In the genomic region with DNA sequence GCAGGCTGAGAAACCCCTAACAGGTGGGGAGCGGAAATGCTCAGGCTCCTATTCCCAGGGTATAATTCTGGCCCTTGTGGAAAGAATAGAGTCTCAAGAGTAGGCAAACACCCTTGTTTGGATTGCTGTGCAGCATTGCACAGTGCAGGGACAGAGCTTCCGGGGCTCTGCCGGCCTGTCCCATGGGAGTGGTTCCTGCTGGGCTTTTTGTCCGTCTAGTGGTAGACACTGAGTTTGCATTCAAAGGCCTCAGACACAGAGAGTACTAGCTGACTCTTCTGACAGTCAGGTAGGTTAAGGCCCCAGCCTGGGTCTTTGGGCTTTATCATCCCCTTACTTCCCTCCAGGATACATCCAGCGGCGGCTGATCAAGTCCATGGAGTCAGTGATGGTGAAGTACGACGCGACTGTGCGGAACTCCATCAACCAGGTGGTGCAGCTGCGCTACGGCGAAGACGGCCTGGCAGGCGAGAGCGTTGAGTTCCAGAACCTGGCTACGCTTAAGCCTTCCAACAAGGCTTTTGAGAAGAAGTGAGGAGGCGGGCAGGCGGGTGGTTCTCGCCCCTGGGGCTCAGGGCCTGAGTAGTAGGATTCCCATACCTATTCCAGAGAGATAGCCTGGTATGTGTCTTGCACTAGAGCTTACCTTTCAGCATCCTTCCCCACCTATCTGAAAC, we compare ENCODE assay signal across 1 cellular context.
TF ChIP-seq lines count a peak whose summit lies in the region.

No MANE protein-coding gene starts in this region.

TF ChIP-seq in HepG2, 621 proteins besides CTCF, POLR2A, EP300 and RAD21:
- TF ChIP-seq THYN1 (CRISPR knock-in tag; IDR thresholded peaks at IDR 0.05; ENCODE audit: borderline replicate concordance, low read depth) (no peak), YEATS4 (CRISPR knock-in tag; IDR thresholded peaks at IDR 0.05; ENCODE audit: borderline replicate concordance) (no peak), ZFP37 (CRISPR knock-in tag; IDR thresholded peaks at IDR 0.05; ENCODE audit: borderline replicate concordance) (no peak), ZNF777 (CRISPR knock-in tag; IDR thresholded peaks at IDR 0.05) (no peak), NR2F6 (IDR thresholded peaks at IDR 0.05) (no peak), NR2F6 (CRISPR knock-in tag; IDR thresholded peaks at IDR 0.05) (no peak)
- TF ChIP-seq, protein P1, sequence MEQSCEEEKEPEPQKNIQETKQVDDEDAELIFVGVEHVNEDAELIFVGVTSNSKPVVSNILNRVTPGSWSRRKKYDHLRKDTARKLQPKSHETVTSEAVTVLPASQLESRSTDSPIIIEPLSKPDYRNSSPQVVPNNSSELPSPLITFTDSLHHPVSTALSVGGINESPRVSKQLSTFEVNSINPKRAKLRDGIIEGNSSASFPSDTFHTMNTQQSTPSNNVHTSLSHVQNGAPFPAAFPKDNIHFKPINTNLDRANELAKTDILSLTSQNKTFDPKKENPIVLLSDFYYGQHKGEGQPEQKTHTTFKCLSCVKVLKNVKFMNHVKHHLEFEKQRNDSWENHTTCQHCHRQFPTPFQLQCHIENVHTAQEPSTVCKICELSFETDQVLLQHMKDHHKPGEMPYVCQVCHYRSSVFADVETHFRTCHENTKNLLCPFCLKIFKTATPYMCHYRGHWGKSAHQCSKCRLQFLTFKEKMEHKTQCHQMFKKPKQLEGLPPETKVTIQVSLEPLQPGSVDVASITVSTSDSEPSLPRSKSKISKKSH (CRISPR knock-in tag; IDR thresholded peaks at IDR 0.05; ENCODE audit: borderline replicate concordance) = no peak
- TF ChIP-seq, protein P2, sequence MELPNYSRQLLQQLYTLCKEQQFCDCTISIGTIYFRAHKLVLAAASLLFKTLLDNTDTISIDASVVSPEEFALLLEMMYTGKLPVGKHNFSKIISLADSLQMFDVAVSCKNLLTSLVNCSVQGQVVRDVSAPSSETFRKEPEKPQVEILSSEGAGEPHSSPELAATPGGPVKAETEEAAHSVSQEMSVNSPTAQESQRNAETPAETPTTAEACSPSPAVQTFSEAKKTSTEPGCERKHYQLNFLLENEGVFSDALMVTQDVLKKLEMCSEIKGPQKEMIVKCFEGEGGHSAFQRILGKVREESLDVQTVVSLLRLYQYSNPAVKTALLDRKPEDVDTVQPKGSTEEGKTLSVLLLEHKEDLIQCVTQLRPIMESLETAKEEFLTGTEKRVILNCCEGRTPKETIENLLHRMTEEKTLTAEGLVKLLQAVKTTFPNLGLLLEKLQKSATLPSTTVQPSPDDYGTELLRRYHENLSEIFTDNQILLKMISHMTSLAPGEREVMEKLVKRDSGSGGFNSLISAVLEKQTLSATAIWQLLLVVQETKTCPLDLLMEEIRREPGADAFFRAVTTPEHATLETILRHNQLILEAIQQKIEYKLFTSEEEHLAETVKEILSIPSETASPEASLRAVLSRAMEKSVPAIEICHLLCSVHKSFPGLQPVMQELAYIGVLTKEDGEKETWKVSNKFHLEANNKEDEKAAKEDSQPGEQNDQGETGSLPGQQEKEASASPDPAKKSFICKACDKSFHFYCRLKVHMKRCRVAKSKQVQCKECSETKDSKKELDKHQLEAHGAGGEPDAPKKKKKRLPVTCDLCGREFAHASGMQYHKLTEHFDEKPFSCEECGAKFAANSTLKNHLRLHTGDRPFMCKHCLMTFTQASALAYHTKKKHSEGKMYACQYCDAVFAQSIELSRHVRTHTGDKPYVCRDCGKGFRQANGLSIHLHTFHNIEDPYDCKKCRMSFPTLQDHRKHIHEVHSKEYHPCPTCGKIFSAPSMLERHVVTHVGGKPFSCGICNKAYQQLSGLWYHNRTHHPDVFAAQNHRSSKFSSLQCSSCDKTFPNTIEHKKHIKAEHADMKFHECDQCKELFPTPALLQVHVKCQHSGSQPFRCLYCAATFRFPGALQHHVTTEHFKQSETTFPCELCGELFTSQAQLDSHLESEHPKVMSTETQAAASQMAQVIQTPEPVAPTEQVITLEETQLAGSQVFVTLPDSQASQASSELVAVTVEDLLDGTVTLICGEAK (IDR thresholded peaks at IDR 0.05) = no peak
- TF ChIP-seq, protein P2 (CRISPR knock-in tag; IDR thresholded peaks at IDR 0.05) = no peak
TF ChIP-seq in HepG2: peak in this region for 0.
